In genomic region chr6:145022199-145022782, GRCh38 we compare ENCODE assay signal across 31 cellular contexts.
"Had no signal": no experiment of that assay in that cellular context is flagged by ENCODE, and none has a peak within 500 bp of the region (broad histone marks: within the 10 kb centered on the region; RNA-seq: fewer than 3 reads in every experiment).

No MANE protein-coding gene starts in this region.

- H3K4me3 Mint-ChIP-seq: activated CD4-positive, alpha-beta T cell treated with anti-CD3 and anti-CD28 coated beads for 36 hours; activated CD8-positive, alpha-beta T cell treated with anti-CD3 and anti-CD28 coated beads, Interleukin-2, amount 10 ng/mL, durations not matched to agents 7 days and 5 days; activated naive CD4-positive, alpha-beta T cell treated with anti-CD3 and anti-CD28 coated beads, Interleukin-2, amount 10 ng/mL, durations not matched to agents 7 days and 5 days; activated naive CD8-positive, alpha-beta T cell treated with anti-CD3 and anti-CD28 coated beads, Interleukin-2, amount 10 ng/mL, durations not matched to agents 7 days and 5 days; T-cell had no signal

- H3K36me3 Mint-ChIP-seq: activated naive CD4-positive, alpha-beta T cell treated with anti-CD3 and anti-CD28 coated beads, Interleukin-2, amount 10 ng/mL, durations not matched to agents 7 days and 5 days; activated naive CD8-positive, alpha-beta T cell treated with anti-CD3 and anti-CD28 coated beads, Interleukin-2, amount 10 ng/mL, durations not matched to agents 7 days and 5 days; T-cell had no signal

- H3K4me1 Mint-ChIP-seq: activated naive CD4-positive, alpha-beta T cell treated with anti-CD3 and anti-CD28 coated beads, Interleukin-2, amount 10 ng/mL, durations not matched to agents 7 days and 5 days; activated naive CD8-positive, alpha-beta T cell treated with anti-CD3 and anti-CD28 coated beads, Interleukin-2, amount 10 ng/mL, durations not matched to agents 7 days and 5 days; T-cell had no signal

- H3K4me3 ChIP-seq: body of pancreas, K562, SK-N-MC had no signal

- H3K9me3 Mint-ChIP-seq: activated naive CD4-positive, alpha-beta T cell treated with anti-CD3 and anti-CD28 coated beads, Interleukin-2, amount 10 ng/mL, durations not matched to agents 7 days and 5 days; activated naive CD8-positive, alpha-beta T cell treated with anti-CD3 and anti-CD28 coated beads, Interleukin-2, amount 10 ng/mL, durations not matched to agents 7 days and 5 days; T-cell had no signal

- H3K27me3 ChIP-seq: body of pancreas had no signal

- DNase-seq: activated CD4-positive, alpha-beta T cell treated with anti-CD3 and anti-CD28 coated beads for 36 hours; activated CD4-positive, alpha-beta T cell treated with anti-CD3 and anti-CD28 coated beads, Interleukin-2, amount 50 U/mL, for 4 hours; activated CD8-positive, alpha-beta memory T cell treated with anti-CD3 and anti-CD28 coated beads, Interleukin-2, amount 50 U/mL, for 48 hours; activated CD8-positive, alpha-beta T cell treated with anti-CD3 and anti-CD28 coated beads, Interleukin-2, amount 10 ng/mL, durations not matched to agents 7 days and 5 days; activated gamma-delta T cell treated with Interleukin-2 at 50 U/mL for 16 hours; activated naive CD4-positive, alpha-beta T cell treated with anti-CD3 and anti-CD28 coated beads, Interleukin-2, amount 10 ng/mL, durations not matched to agents 7 days and 5 days; activated naive CD8-positive, alpha-beta T cell treated with anti-CD3 and anti-CD28 coated beads, Interleukin-2, amount 10 ng/mL, durations not matched to agents 7 days and 5 days; activated T-cell treated with anti-CD3 and anti-CD28 coated beads, Interleukin-2, amount 50 U/mL, for 1 hour; aorta; body of pancreas; central memory CD4-positive, alpha-beta T cell; Karpas-422; MM.1S; NCI-H1105 treated with DMSO at 0.1 percent for 48 hours; NCI-H1436 treated with DMSO at 0.1 percent for 48 hours; NCI-H1930; NCI-H345; NCI-H510A; NCI-H526 treated with DMSO at 0.1 percent for 48 hours; OCI-M1; RPMI8226; T-cell; T-helper 2 cell; T1000 had no signal

- H3K27ac Mint-ChIP-seq: activated CD4-positive, alpha-beta T cell treated with anti-CD3 and anti-CD28 coated beads for 36 hours; activated CD8-positive, alpha-beta T cell treated with anti-CD3 and anti-CD28 coated beads, Interleukin-2, amount 10 ng/mL, durations not matched to agents 7 days and 5 days; activated naive CD4-positive, alpha-beta T cell treated with anti-CD3 and anti-CD28 coated beads, Interleukin-2, amount 10 ng/mL, durations not matched to agents 7 days and 5 days; activated naive CD8-positive, alpha-beta T cell treated with anti-CD3 and anti-CD28 coated beads, Interleukin-2, amount 10 ng/mL, durations not matched to agents 7 days and 5 days; T-cell had no signal

- H3K27ac ChIP-seq: body of pancreas, SK-N-MC, VCaP had no signal

- ATAC-seq: activated CD4-positive, alpha-beta T cell treated with anti-CD3 and anti-CD28 coated beads for 36 hours; activated CD8-positive, alpha-beta T cell treated with anti-CD3 and anti-CD28 coated beads, Interleukin-2, amount 10 ng/mL, durations not matched to agents 7 days and 5 days; body of pancreas; K562; Panc1; Right ventricle myocardium inferior; T-cell had no signal

- FAIRE-seq: bronchial epithelial cell, K562, TTC549 had no signal
